In genomic region chr12:100544165-100544564, GRCh38 we compare ENCODE assay signal across 19 cellular contexts. TPM values are rescaled to one million over a fixed set of nuclear protein-coding genes. Genes with fewer than 3 reads are reported as not detected.
DNase-seq lines count a peak whose midpoint lies in the region; ATAC-seq and TF ChIP-seq lines count a peak whose summit lies in the region.
"Had no signal": no experiment of that assay in that cellular context is flagged by ENCODE, and none has a peak within 500 bp of the region (broad histone marks: within the 10 kb centered on the region; RNA-seq: fewer than 3 reads in every experiment).

No MANE protein-coding gene starts in this region.

- H3K27ac Mint-ChIP-seq in MCF 10A (ENCODE audit: low read depth, unreplicated experiment) = no peak overlapping the region
- H3K27ac Mint-ChIP-seq: CD4-positive, alpha-beta memory T cell had no signal

- H3K4me2 ChIP-seq in mammary epithelial cell (ENCODE audit: insufficient read depth, low read depth, low read length) = no peak overlapping the region
- H3K4me2 ChIP-seq: KMS-11 had no signal

- POLR2A ChIA-PET in MCF 10A (lab: Yijun Ruan, JAX) = no interaction called here

- H3K79me2 ChIP-seq in mammary epithelial cell (ENCODE audit: insufficient read depth, low read length) = no peaks in the 10 kb centered on the region

- TF ChIP-seq CTCF in MCF 10A (IDR thresholded peaks at IDR 0.05; ENCODE audit: unreplicated experiment) (no peak), mammary epithelial cell (conservative IDR thresholded peaks at IDR 0.05 in 1 of 2, IDR thresholded peaks at IDR 0.05 in 1 of 2; ENCODE audit: extremely low read depth in 1 of 2, insufficient read depth in 1 of 2, low read depth in 1 of 2, low read length in 2 of 2) (no peak), fibroblast of mammary gland (conservative IDR thresholded peaks at IDR 0.05; ENCODE audit: control insufficient read depth, insufficient read depth, low read depth, low read length) (no peak), thyroid gland (IDR thresholded peaks at IDR 0.05) (no peak)

- peaks cover 12% of the 10 kb centered on the region for H3K27me3 Mint-ChIP-seq in MCF 10A (ENCODE audit: insufficient read depth, unreplicated experiment)

- no peak overlapping the region for H3K4me3 Mint-ChIP-seq in MCF 10A (ENCODE audit: unreplicated experiment)
- H3K4me3 Mint-ChIP-seq: CD4-positive, alpha-beta memory T cell had no signal

- H3K36me3 Mint-ChIP-seq in MCF 10A (ENCODE audit: insufficient read depth, unreplicated experiment) = no peaks in the 10 kb centered on the region
- H3K36me3 Mint-ChIP-seq: CD4-positive, alpha-beta memory T cell had no signal

- no peaks in the 10 kb centered on the region for H4K20me1 ChIP-seq in mammary epithelial cell (ENCODE audit: insufficient read depth, low read length)

- peaks cover 2% of the 10 kb centered on the region for H3K27me3 ChIP-seq in mammary epithelial cell (ENCODE audit: insufficient read depth, low read length)
- no peaks in the 10 kb centered on the region for H3K27me3 ChIP-seq in thyroid gland

- H3K36me3 ChIP-seq in mammary epithelial cell (ENCODE audit: insufficient read depth, low read length) = no peaks in the 10 kb centered on the region
- no peaks in the 10 kb centered on the region for H3K36me3 ChIP-seq in thyroid gland
- H3K36me3 ChIP-seq: BE2C had no signal

- BruUV-seq in MCF 10A (replicated peaks; lab: Mats Ljungman, UMichigan) = no TSS peak
- BruUV-seq in mammary epithelial cell (replicated peaks; lab: Mats Ljungman, UMichigan) = no TSS peak

- ATAC-seq in HG02852 (IDR thresholded peaks at IDR 0.05; ENCODE audit: unreplicated experiment) = no peak
- ATAC-seq: GM12878 had no signal

- no peak overlapping the region for H2AFZ ChIP-seq in mammary epithelial cell (ENCODE audit: low read depth, low read length)

- dilution Hi-C loops in mammary epithelial cell (cut with HindIII; ENCODE audit: low sequenced_read_pairs) = no loop called here

- H3K9ac ChIP-seq in mammary epithelial cell (ENCODE audit: insufficient read depth, low read length) = no peak overlapping the region
- H3K9ac ChIP-seq: KMS-11 had no signal

- no peaks in the 10 kb centered on the region for H3K9me3 Mint-ChIP-seq in MCF 10A (ENCODE audit: unreplicated experiment)

- H3K27ac ChIP-seq in mammary epithelial cell (ENCODE audit: insufficient read depth, low read depth, low read length) = no peak overlapping the region
- H3K27ac ChIP-seq in thyroid gland = no peak overlapping the region
- H3K27ac ChIP-seq: 22Rv1, KMS-11 had no signal

- in situ Hi-C loops in mammary epithelial cell (cut with MboI; ENCODE audit: low sequenced_read_pairs in 2 of 2) = loop anchor here in 1 of 2 donors (10.0 kb wide), 1 partner anchor 309 kb away; no protein-coding TSS in a partner anchor

- H3K9me3 ChIP-seq in mammary epithelial cell (replicated peaks; ENCODE audit: insufficient read depth, low read length) (no peaks in the 10 kb centered on the region), thyroid gland (no peaks in the 10 kb centered on the region)
- H3K9me3 ChIP-seq: BE2C had no signal

- H3K4me1 ChIP-seq in mammary epithelial cell (ENCODE audit: insufficient read depth, low read length) (no peaks in the 10 kb centered on the region), thyroid gland (no peaks in the 10 kb centered on the region)
- H3K4me1 ChIP-seq: BE2C had no signal

- TF ChIP-seq POLR2A in thyroid gland (IDR thresholded peaks at IDR 0.05) = no peak

- CTCF ChIA-PET in MCF 10A (lab: Yijun Ruan, JAX) = interaction anchor here (1.0 to 3.2 kb wide), 2 partner anchors 9 to 11 kb away, joined by 5 to 10 read pairs; no protein-coding TSS in a partner anchor
- CTCF ChIA-PET in mammary epithelial cell (lab: Charles Lee; ENCODE audit: low non-redundant PET) = no interaction called here

- DNase-seq in MCF 10A (ENCODE audit: unreplicated experiment) = peak; percentile 10
- DNase-seq in mammary epithelial cell = no peak
- peak; percentile 6 for DNase-seq in HCEC 1CT
- peak; percentile 7 for DNase-seq in fibroblast of mammary gland (ENCODE audit: low read depth)
- DNase-seq in thyroid gland = no peak
- no peak for DNase-seq in CD1c-positive myeloid dendritic cell (ENCODE audit: extremely low spot score)
- DNase-seq: ACHN; BE2C; C1 segment of cervical spinal cord; CD4-positive, alpha-beta memory T cell; DMS153; DMS79; GF-D8; GOT3; H7 had no signal

- H3K4me3 ChIP-seq in mammary epithelial cell (replicated peaks in 1 of 3; ENCODE audit: insufficient read depth in 1 of 3, low read depth in 2 of 3, low read length in 3 of 3) (no peak overlapping the region), fibroblast of mammary gland (ENCODE audit: control insufficient read depth, low read depth, low read length) (no peak overlapping the region), thyroid gland (replicated peaks in 1 of 3) (no peak overlapping the region)
- H3K4me3 ChIP-seq: GM12878 had no signal

- no peaks in the 10 kb centered on the region for H3K4me1 Mint-ChIP-seq in MCF 10A (ENCODE audit: insufficient read depth, unreplicated experiment)
- H3K4me1 Mint-ChIP-seq: CD4-positive, alpha-beta memory T cell had no signal

- intact Hi-C loops in MCF 10A (cut with micrococcal nuclease) (no loop called here), mammary epithelial cell (cut with micrococcal nuclease) (no loop called here), thyroid gland (cut with DNase I) (no loop called here)

- 59% methylated on average over 4 of the region's 4 CpGs for WGBS in mammary epithelial cell (ENCODE audit: low coverage, missing lambda C conversion rate)
- 86 to 90% methylated on average over 4 of the region's 4 CpGs for WGBS in thyroid gland, 2 donors

RNA-seq across cellular contexts. Expression of gene GAS2L3, which starts 29.3 kb away (rescaled TPM):
- total RNA-seq in MCF 10A (2022) = 29.9 and 32.6 TPM in 2 replicates
- 10 to 100 TPM in 1 of 2 donors, 1 to 10 TPM in 1; 4.0 to 17.7 TPM for total RNA-seq in mammary epithelial cell
- polyA plus RNA-seq in mammary epithelial cell = 5.1 TPM
- not detected for polyA minus RNA-seq in mammary epithelial cell
- total RNA-seq in thyroid gland = 10 to 100 TPM in 1 of 4 donors, 1 to 10 TPM in 3; 2.4 to 10.2 (median 3.3) TPM
- polyA plus RNA-seq: CD4-positive, alpha-beta memory T cell had no signal

Comparison
In these comparisons a context has a peak if more than half of its experiments do, and no peak if none do; other contexts are left out.
1. DNase-seq: peak in MCF 10A (single experiment), HCEC 1CT (single experiment) and fibroblast of mammary gland (single experiment); none in mammary epithelial cell (single experiment), thyroid gland (0 of 2) and CD1c-positive myeloid dendritic cell (single experiment).